9 cellular contexts compared by ENCODE assay signal in genomic region chrX:133045986-133046385, GRCh38. TPM values are rescaled to one million over a fixed set of nuclear protein-coding genes. Genes with fewer than 3 reads are reported as not detected.
DNase-seq lines count a peak whose midpoint lies in the region; ATAC-seq, FAIRE-seq and TF ChIP-seq lines count a peak whose summit lies in the region.
"Had no signal": no experiment of that assay in that cellular context is flagged by ENCODE, and none has a peak within 500 bp of the region (broad histone marks: within the 10 kb centered on the region; RNA-seq: fewer than 3 reads in every experiment).

No MANE protein-coding gene starts in this region.

- H3K4me1 ChIP-seq in body of pancreas (no peaks in the 10 kb centered on the region), HepG2 (ENCODE audit: insufficient read depth, low read length) (no peaks in the 10 kb centered on the region), aorta (ENCODE audit: control insufficient read depth in 1 of 2, insufficient read depth in 2 of 2, low read length in 2 of 2) (no peaks in the 10 kb centered on the region)

- no TSS peak for BruUV-seq in HepG2 (replicated peaks; lab: Mats Ljungman, UMichigan)

- TF ChIP-seq CTCF in LNCAP (IDR thresholded peaks at IDR 0.05) (peak; percentile 53), body of pancreas (IDR thresholded peaks at IDR 0.05) (peak in 5 of 7 experiments; percentile 14 to 41 (median 14)), HepG2 (CRISPR knock-in tag; IDR thresholded peaks at IDR 0.05) (peak; percentile 46)

- H2AFZ ChIP-seq in HepG2 (ENCODE audit: low read length): no peak overlapping the region

- in situ Hi-C loops in HepG2 (cut with HindIII; ENCODE audit: extremely low pct_ligation_motif_present, low pct_unique_long_range_greater_than_20kb): no loop called here

- POLR2A ChIA-PET in HepG2 (lab: Yijun Ruan, JAX): no interaction called here

- H3K27ac ChIP-seq in body of pancreas (no peak overlapping the region), HepG2 (ENCODE audit: extremely low read length, insufficient read depth, low read length) (no peak overlapping the region), aorta (ENCODE audit: low read depth in 1 of 2, low read length in 2 of 2) (no peak overlapping the region)

- no peak for TF ChIP-seq EP300 in HepG2 (IDR thresholded peaks at IDR 0.05; ENCODE audit: low read depth in 2 of 2, low read length in 2 of 2)
- no peak for TF ChIP-seq EP300 in HepG2 (CRISPR knock-in tag; IDR thresholded peaks at IDR 0.05; ENCODE audit: borderline replicate concordance)

- no peak overlapping the region for H3K4me3 ChIP-seq in body of pancreas
- no peak overlapping the region for H3K4me3 ChIP-seq in HepG2 (replicated peaks in 1 of 3; ENCODE audit: insufficient read depth in 1 of 3, low read depth in 2 of 3, low read length in 3 of 3)
- no peak overlapping the region for H3K4me3 ChIP-seq in aorta (ENCODE audit: low read length in 2 of 2)

- no peaks in the 10 kb centered on the region for H3K36me3 ChIP-seq in body of pancreas (replicated peaks in 1 of 2; ENCODE audit: insufficient read depth in 1 of 2, low read depth in 2 of 2)
- no peaks in the 10 kb centered on the region for H3K36me3 ChIP-seq in HepG2 (replicated peaks in 1 of 2; ENCODE audit: control insufficient read depth in 1 of 2, insufficient read depth in 2 of 2, low read length in 2 of 2)
- H3K36me3 ChIP-seq in aorta (ENCODE audit: control insufficient read depth in 1 of 2, insufficient read depth in 2 of 2, low read length in 1 of 2): no peaks in the 10 kb centered on the region

- intact Hi-C loops in body of pancreas (cut with DNase I): no loop called here
- intact Hi-C loops in HepG2 (cut with micrococcal nuclease; ENCODE audit: unreplicated experiment): no loop called here
- intact Hi-C loops in aorta (cut with DNase I): loop anchor here in 1 of 2 donors (10.0 kb wide), 1 partner anchor 629 kb away; no protein-coding TSS in a partner anchor

- WGBS in body of pancreas, 2 donors: 10 to 37% methylated on average over 2 of the region's 2 CpGs
- WGBS in HepG2 (ENCODE audit: low lambda C conversion rate): 0% methylated on average over 2 of the region's 2 CpGs
- WGBS in aorta, 2 donors: 44 to 56% methylated on average over 2 of the region's 2 CpGs

- H3K27me3 ChIP-seq in body of pancreas: no peaks in the 10 kb centered on the region
- H3K27me3 ChIP-seq in HepG2 (ENCODE audit: control insufficient read depth in 1 of 2, insufficient read depth in 2 of 2, low read length in 2 of 2): no peaks in the 10 kb centered on the region
- no peaks in the 10 kb centered on the region for H3K27me3 ChIP-seq in aorta (ENCODE audit: control insufficient read depth in 1 of 2, insufficient read depth in 2 of 2, low read length in 1 of 2)

- DNase-seq in COR-L47 (lab: John Stamatoyannopoulos, UW): peak; percentile 4
- DNase-seq in body of pancreas: peak in 2 of 4 donors; percentile 2 to 6
- DNase-seq in HepG2 (ENCODE audit: low spot score): peak; percentile 2
- no peak for DNase-seq in aorta
- no peak for DNase-seq in activated gamma-delta T cell (lab: John Stamatoyannopoulos, UW)

- no peak overlapping the region for H3K9ac ChIP-seq in HepG2 (ENCODE audit: insufficient read depth, low read depth, low read length)

- no peaks in the 10 kb centered on the region for H4K20me1 ChIP-seq in HepG2 (ENCODE audit: insufficient read depth, low read length)

- TF ChIP-seq RAD21 in HepG2 (CRISPR knock-in tag; IDR thresholded peaks at IDR 0.05): no peak

- no peaks in the 10 kb centered on the region for H3K9me3 ChIP-seq in body of pancreas
- no peaks in the 10 kb centered on the region for H3K9me3 ChIP-seq in HepG2 (ENCODE audit: low read length)
- H3K9me3 ChIP-seq in aorta (ENCODE audit: control insufficient read depth, low read length): no peaks in the 10 kb centered on the region

- no peaks in the 10 kb centered on the region for H3K79me2 ChIP-seq in HepG2 (ENCODE audit: insufficient read depth, low read length)

- no peak overlapping the region for H3K4me2 ChIP-seq in HepG2 (ENCODE audit: low read depth, low read length)

- ATAC-seq in body of pancreas: no peak
- ATAC-seq in HepG2: peak; percentile 41; the same call in 1 of the 3 replicates
- no peak for ATAC-seq in aorta (ENCODE audit: low FRiP score)
- no peak for ATAC-seq in HG03175 (IDR thresholded peaks at IDR 0.05; ENCODE audit: unreplicated experiment)
- ATAC-seq in HG02571 (IDR thresholded peaks at IDR 0.05; ENCODE audit: unreplicated experiment): no peak

- CTCF ChIA-PET in HepG2 (lab: Yijun Ruan, JAX; ENCODE audit: low intra/inter-chr PET ratio, low total read pairs): interaction anchor here (0.9 to 1.4 kb wide), 3 partner anchors 125 to 169 kb away, joined by 3 to 5 read pairs (median 4); no protein-coding TSS in a partner anchor

- FAIRE-seq in HepG2 (lab: Jason Lieb, UNC): no peak

- no peak for TF ChIP-seq POLR2A in body of pancreas (IDR thresholded peaks at IDR 0.05)
- no peak for TF ChIP-seq POLR2A in HepG2 (IDR thresholded peaks at IDR 0.05; ENCODE audit: insufficient read depth in 1 of 2, low read depth in 2 of 2, low read length in 2 of 2)

TF ChIP-seq in HepG2, 621 proteins besides CTCF, POLR2A, EP300 and RAD21:
- TF ChIP-seq ZNF652 (CRISPR knock-in tag; IDR thresholded peaks at IDR 0.05; ENCODE audit: borderline replicate concordance, low read depth) (no peak), KLF15 (CRISPR knock-in tag; IDR thresholded peaks at IDR 0.05; ENCODE audit: borderline replicate concordance) (no peak), STAG1 (CRISPR knock-in tag; IDR thresholded peaks at IDR 0.05) (peak; percentile 57)
TF ChIP-seq in HepG2: peak in this region for 1.

RNA-seq across cellular contexts. Expression of gene USP26, which starts 50.9 kb away (rescaled TPM):
- total RNA-seq in body of pancreas: not detected
- not detected in 2 replicates for total RNA-seq in HepG2 (2016; rRNA removed; fragmentation: Illumina TruSeq; extraction: Trizol)
- total RNA-seq in HepG2 (2016; cell fraction: cytosol; rRNA removed; fragmentation: Illumina TruSeq; extraction: Trizol; ENCODE audit: low read depth): not detected in 2 replicates
- total RNA-seq in HepG2 (2016; cell fraction: insoluble cytoplasmic fraction; rRNA removed; fragmentation: Illumina TruSeq; extraction: Trizol): not detected in 2 replicates
- total RNA-seq in HepG2 (2016; cell fraction: membrane; rRNA removed; fragmentation: Illumina TruSeq; extraction: Trizol): not detected in 2 replicates
- not detected in 2 replicates for total RNA-seq in HepG2 (2016; cell fraction: nucleus; rRNA removed; fragmentation: Illumina TruSeq; extraction: Trizol)
- not detected in 2 replicates for polyA plus RNA-seq in HepG2 (2011; rRNA removed)
- polyA plus RNA-seq in HepG2 (2011; cell fraction: cytosol; rRNA removed): not detected in 2 replicates
- polyA plus RNA-seq in HepG2 (2011; cell fraction: nucleus; rRNA removed): not detected in 2 replicates
- polyA plus RNA-seq in HepG2 (2012): not detected in 2 replicates
- polyA plus RNA-seq in HepG2 (2016; cell fraction: cytosol; fragmentation: Illumina TruSeq; extraction: Trizol; ENCODE audit: low read depth): not detected in 2 replicates
- polyA plus RNA-seq in HepG2 (2016; cell fraction: insoluble cytoplasmic fraction; fragmentation: Illumina TruSeq; extraction: Trizol; ENCODE audit: low read depth): not detected in 2 replicates
- not detected in 2 replicates for polyA plus RNA-seq in HepG2 (2016; cell fraction: membrane; fragmentation: Illumina TruSeq; extraction: Trizol; ENCODE audit: low read depth)
- polyA plus RNA-seq in HepG2 (2016; cell fraction: nucleus; fragmentation: Illumina TruSeq; extraction: Trizol; ENCODE audit: insufficient read depth, low read depth): not detected in 2 replicates
- not detected in 2 replicates for polyA minus RNA-seq in HepG2 (2011; rRNA and poly(A)+ RNA removed; ENCODE audit: low replicate concordance)
- not detected in 2 replicates for polyA minus RNA-seq in HepG2 (2011; cell fraction: cytosol; rRNA and poly(A)+ RNA removed)
- polyA minus RNA-seq in HepG2 (2011; cell fraction: nucleus; rRNA and poly(A)+ RNA removed): not detected in 2 replicates
- total RNA-seq in aorta: not detected
- not detected for polyA plus RNA-seq in aorta
- total RNA-seq: pulmonary artery endothelial cell had no signal

Comparison
In these comparisons a context has a peak if more than half of its experiments do, and no peak if none do; other contexts are left out.
1. DNase-seq: peak in COR-L47 (single experiment) and HepG2 (single experiment); none in aorta (0 of 2) and activated gamma-delta T cell (single experiment).
2. Peak in every context shown above with its lines, with median percentiles within 50 percentile points of each other: CTCF ChIP-seq.